ENCODE assay signal across 24 cellular contexts in genomic region chr18:40524881-40525280, GRCh38.
DNase-seq lines count a peak whose midpoint lies in the region; ATAC-seq, FAIRE-seq and TF ChIP-seq lines count a peak whose summit lies in the region.
"Had no signal": no experiment of that assay in that cellular context is flagged by ENCODE, and none has a peak within 500 bp of the region (broad histone marks: within the 10 kb centered on the region; RNA-seq: fewer than 3 reads in every experiment).

No MANE protein-coding gene starts in this region.

- TF ChIP-seq CTCF in D721Med (IDR thresholded peaks at IDR 0.05; ENCODE audit: insufficient read depth, missing control alignments) = no peak
- TF ChIP-seq CTCF in choroid plexus epithelial cell (conservative IDR thresholded peaks at IDR 0.05; ENCODE audit: low read depth, low read length) = no peak

- CTCF ChIA-PET in T-cell (lab: Charles Lee) = no interaction called here

- peak; percentile 21 for FAIRE-seq in D721Med (lab: Jason Lieb, UNC)
- FAIRE-seq: A549, GM12891, GM18507, H54 had no signal

- H3K4me3 Mint-ChIP-seq in T-cell = no peak overlapping the region
- H3K4me3 Mint-ChIP-seq: CD14-positive monocyte; CD4-positive, alpha-beta T cell; CD8-positive, alpha-beta memory T cell; HFFc6 had no signal

- DNase-seq in D721Med (ENCODE audit: insufficient read length, low spot score) = no peak
- DNase-seq in M059J (ENCODE audit: low read depth) = peak; percentile 9
- DNase-seq in choroid plexus epithelial cell (ENCODE audit: low read depth) = peak; percentile 68
- DNase-seq in stimulated activated naive CD4-positive, alpha-beta T cell treated with Interleukin-2 at 50 U/mL for 16 hours (lab: John Stamatoyannopoulos, UW) = no peak
- DNase-seq in T-cell = no peak
- DNase-seq: 8988T; ACHN; AML-193; BE2C; CD4-positive, alpha-beta T cell; CD8-positive, alpha-beta memory T cell; DMS53; DMS79 treated with DMSO at 0.1 percent for 48 hours; GF-D8; GOT3; HFFc6 had no signal

- no peaks in the 10 kb centered on the region for H3K27me3 Mint-ChIP-seq in T-cell
- H3K27me3 Mint-ChIP-seq: CD4-positive, alpha-beta T cell; CD8-positive, alpha-beta memory T cell had no signal

- H3K36me3 Mint-ChIP-seq in T-cell = no peaks in the 10 kb centered on the region
- H3K36me3 Mint-ChIP-seq: CD14-positive monocyte; CD8-positive, alpha-beta memory T cell had no signal

- H3K4me1 Mint-ChIP-seq in T-cell = no peaks in the 10 kb centered on the region
- H3K4me1 Mint-ChIP-seq: CD14-positive monocyte; CD8-positive, alpha-beta memory T cell had no signal

- peaks cover 5 to 16% (median 8%) of the 10 kb centered on the region in 3 donors for H3K9me3 Mint-ChIP-seq in T-cell

- H3K4me3 ChIP-seq in choroid plexus epithelial cell (ENCODE audit: low read depth, low read length) = no peak overlapping the region
- H3K4me3 ChIP-seq: A549; BLaER1 treated with 17β-estradiol and CSF1 and Interleukin-3, amounts not matched to agents 10 nM and 100 nM; HAP-1 had no signal

- POLR2A ChIA-PET in T-cell (lab: Charles Lee) = no interaction called here

- no peak for ATAC-seq in GM21367 (IDR thresholded peaks at IDR 0.05; ENCODE audit: unreplicated experiment)
- ATAC-seq in T-cell (replicated peaks in 1 of 4) = no peak
- ATAC-seq: A549 had no signal

- H3K27ac Mint-ChIP-seq in T-cell = no peak overlapping the region
- H3K27ac Mint-ChIP-seq: CD14-positive monocyte; CD4-positive, alpha-beta T cell; CD8-positive, alpha-beta memory T cell; HFFc6 had no signal

Comparison
In these comparisons a context has a peak if more than half of its experiments do, and no peak if none do; other contexts are left out.
1. DNase-seq: peak in M059J (single experiment) and choroid plexus epithelial cell (single experiment); none in D721Med (single experiment), stimulated activated naive CD4-positive, alpha-beta T cell treated with Interleukin-2 at 50 U/mL for 16 hours (single experiment) and T-cell (0 of 34).